11 cellular contexts compared by ENCODE assay signal in genomic region chr4:52823478-52824092, GRCh38. TPM values are rescaled to one million over a fixed set of nuclear protein-coding genes. Genes with fewer than 3 reads are reported as not detected.
A peak's percentile ranks its signal among the peaks of the same experiment; 100 is the strongest.
DNase-seq lines count a peak whose midpoint lies in the region; ATAC-seq, FAIRE-seq and TF ChIP-seq lines count a peak whose summit lies in the region.
"Had no signal": no experiment of that assay in that cellular context is flagged by ENCODE, and none has a peak within 500 bp of the region (broad histone marks: within the 10 kb centered on the region; RNA-seq: fewer than 3 reads in every experiment).

No MANE protein-coding gene starts in this region.

- H3K9me3 Mint-ChIP-seq in activated T-helper 17 cell treated with anti-CD3 and anti-CD28 coated beads, Interleukin-2, amount 50 U/mL, for 72 hours, result peaks cover 4% of the 10 kb centered on the region

- peak; percentile 56 for FAIRE-seq in urothelium cell line (lab: Jason Lieb, UNC)

- DNase-seq in cardiac muscle cell (ENCODE audit: low read depth in 1 of 2, low spot score in 1 of 2), result no peak
- no peak for DNase-seq in Right ventricle myocardium superior
- DNase-seq in iris pigment epithelial cell (ENCODE audit: low read depth), result peak; percentile 76
- DNase-seq in urothelium cell line (ENCODE audit: low spot score), result peak; percentile 81
- no peak for DNase-seq in RKO (ENCODE audit: low spot score)
- DNase-seq in NCI-H510A (lab: John Stamatoyannopoulos, UW), result no peak
- DNase-seq: NCI-H2107 had no signal

- H3K27ac ChIP-seq in cardiac muscle cell, result peak overlapping the region; percentile 97

- ATAC-seq in Right ventricle myocardium superior (ENCODE audit: poor library complexity), result no peak
- ATAC-seq in activated T-helper 17 cell treated with anti-CD3 and anti-CD28 coated beads, Interleukin-2, amount 50 U/mL, for 72 hours (replicated peaks), result peak; percentile 86
- ATAC-seq in GM18502 (IDR thresholded peaks at IDR 0.05; ENCODE audit: poor library complexity, unreplicated experiment), result no peak
- ATAC-seq: stimulated activated memory B cell treated with anti-CD40 and anti-IgM and Interleukin-4, amounts not matched to agents 10 μg/mL and 1 μg/mL and 100 μg/mL, for 72 hours had no signal

- H3K4me3 ChIP-seq in cardiac muscle cell, result no peak overlapping the region
- H3K4me3 ChIP-seq: body of pancreas had no signal

- H3K4me1 Mint-ChIP-seq in activated T-helper 17 cell treated with anti-CD3 and anti-CD28 coated beads, Interleukin-2, amount 50 U/mL, for 72 hours, result peaks cover 31% of the 10 kb centered on the region
- H3K4me1 Mint-ChIP-seq: stimulated activated memory B cell treated with anti-CD40 and anti-IgM and Interleukin-4, amounts not matched to agents 10 μg/mL and 1 μg/mL and 100 μg/mL, for 72 hours had no signal

- no peaks in the 10 kb centered on the region for H3K36me3 Mint-ChIP-seq in activated T-helper 17 cell treated with anti-CD3 and anti-CD28 coated beads, Interleukin-2, amount 50 U/mL, for 72 hours (ENCODE audit: low read depth)
- H3K36me3 Mint-ChIP-seq: stimulated activated memory B cell treated with anti-CD40 and anti-IgM and Interleukin-4, amounts not matched to agents 10 μg/mL and 1 μg/mL and 100 μg/mL, for 72 hours had no signal

- intact Hi-C loops in Right ventricle myocardium superior (cut with DNase I), result no loop called here

- H3K4me1 ChIP-seq in cardiac muscle cell (ENCODE audit: low read depth), result peaks cover 19% of the 10 kb centered on the region

- H3K27me3 Mint-ChIP-seq in activated T-helper 17 cell treated with anti-CD3 and anti-CD28 coated beads, Interleukin-2, amount 50 U/mL, for 72 hours, result no peaks in the 10 kb centered on the region
- H3K27me3 Mint-ChIP-seq: stimulated activated memory B cell treated with anti-CD40 and anti-IgM and Interleukin-4, amounts not matched to agents 10 μg/mL and 1 μg/mL and 100 μg/mL, for 72 hours had no signal

- H3K27ac Mint-ChIP-seq in activated T-helper 17 cell treated with anti-CD3 and anti-CD28 coated beads, Interleukin-2, amount 50 U/mL, for 72 hours, result peak overlapping the region; percentile 92
- H3K27ac Mint-ChIP-seq: stimulated activated memory B cell treated with anti-CD40 and anti-IgM and Interleukin-4, amounts not matched to agents 10 μg/mL and 1 μg/mL and 100 μg/mL, for 72 hours had no signal

- H3K9me3 ChIP-seq in cardiac muscle cell (ENCODE audit: low read depth), result no peaks in the 10 kb centered on the region
- H3K9me3 ChIP-seq: body of pancreas had no signal

- no peaks in the 10 kb centered on the region for H3K27me3 ChIP-seq in cardiac muscle cell
- H3K27me3 ChIP-seq: body of pancreas had no signal

- H3K36me3 ChIP-seq in cardiac muscle cell, result no peaks in the 10 kb centered on the region

- TF ChIP-seq CTCF in cardiac muscle cell (IDR thresholded peaks at IDR 0.05; ENCODE audit: low read depth, low read length), result no peak

- peak overlapping the region; percentile 49 for H3K4me3 Mint-ChIP-seq in activated T-helper 17 cell treated with anti-CD3 and anti-CD28 coated beads, Interleukin-2, amount 50 U/mL, for 72 hours
- H3K4me3 Mint-ChIP-seq: stimulated activated memory B cell treated with anti-CD40 and anti-IgM and Interleukin-4, amounts not matched to agents 10 μg/mL and 1 μg/mL and 100 μg/mL, for 72 hours had no signal

RNA-seq across cellular contexts. Expression of gene RASL11B, which starts 38.5 kb away (rescaled TPM):
- total RNA-seq in cardiac muscle cell (37.5 and 50.0 TPM in 2 replicates), Right ventricle myocardium superior (5.4 TPM)
- polyA plus RNA-seq in cardiac muscle cell, result 74.1 and 81.0 TPM in 2 replicates
- total RNA-seq in activated T-helper 17 cell treated with anti-CD3 and anti-CD28 coated beads, Interleukin-2, amount 50 U/mL, for 72 hours, result under 1 TPM; 0.34 to 0.76 TPM

Comparison
In these comparisons a context has a peak if more than half of its experiments do, and no peak if none do; other contexts are left out.
1. DNase-seq: peak in iris pigment epithelial cell (single experiment) and urothelium cell line (single experiment); none in cardiac muscle cell (0 of 2), Right ventricle myocardium superior (single experiment), RKO (single experiment) and NCI-H510A (single experiment).